ENCODE assay signal across 8 cellular contexts in genomic region chr1:224340711-224341384, GRCh38. TPM values are rescaled to one million over a fixed set of nuclear protein-coding genes. Genes with fewer than 3 reads are reported as not detected.
A peak's percentile ranks its signal among the peaks of the same experiment; 100 is the strongest.
DNase-seq lines count a peak whose midpoint lies in the region; ATAC-seq and TF ChIP-seq lines count a peak whose summit lies in the region.

No MANE protein-coding gene starts in this region.

- peaks cover 0 to 9% (median 4%) of the 10 kb centered on the region in 4 donors for H3K4me1 Mint-ChIP-seq in CD4-positive, CD25-positive, alpha-beta regulatory T cell
- peaks cover 5% of the 10 kb centered on the region for H3K4me1 Mint-ChIP-seq in MCF 10A (ENCODE audit: insufficient read depth, unreplicated experiment)

- intact Hi-C loops in MCF 10A (cut with micrococcal nuclease): no loop called here

- WGBS in liver: 9% methylated on average over 31 of the region's 31 CpGs

- H3K27me3 Mint-ChIP-seq in CD4-positive, CD25-positive, alpha-beta regulatory T cell: peaks cover 29% of the 10 kb centered on the region
- H3K27me3 Mint-ChIP-seq in MCF 10A (ENCODE audit: insufficient read depth, unreplicated experiment): no peaks in the 10 kb centered on the region

- no peak overlapping the region for H3K27ac Mint-ChIP-seq in CD4-positive, CD25-positive, alpha-beta regulatory T cell
- H3K27ac Mint-ChIP-seq in MCF 10A (ENCODE audit: low read depth, unreplicated experiment): no peak overlapping the region

- peaks cover 10 to 28% of the 10 kb centered on the region in 2 experiments for H3K9me3 ChIP-seq in CD4-positive, CD25-positive, alpha-beta regulatory T cell (ENCODE audit: control insufficient read depth in 2 of 2, low read length in 2 of 2)
- H3K9me3 ChIP-seq in liver (ENCODE audit: control insufficient read depth in 4 of 4, low read length in 3 of 4): peaks cover 4 to 16% (median 6%) of the 10 kb centered on the region in 4 donors

- H3K9ac ChIP-seq in liver (ENCODE audit: low read depth in 1 of 2, low read length in 2 of 2): no peak overlapping the region

- TF ChIP-seq CTCF in MCF 10A (IDR thresholded peaks at IDR 0.05; ENCODE audit: unreplicated experiment) (no peak), liver (IDR thresholded peaks at IDR 0.05; ENCODE audit: low read depth, low read length, missing input control) (no peak)

- H3K9me3 Mint-ChIP-seq in CD4-positive, CD25-positive, alpha-beta regulatory T cell: peaks cover 0 to 23% (median 4%) of the 10 kb centered on the region in 7 donors
- H3K9me3 Mint-ChIP-seq in MCF 10A (ENCODE audit: unreplicated experiment): peaks cover 20% of the 10 kb centered on the region

- H3K4me3 Mint-ChIP-seq in CD4-positive, CD25-positive, alpha-beta regulatory T cell: peak overlapping the region in 3 of 4 donors; percentile 47 to 81 (median 74)
- H3K4me3 Mint-ChIP-seq in MCF 10A (ENCODE audit: unreplicated experiment): peak overlapping the region; percentile 63

- CTCF ChIA-PET in MCF 10A (lab: Yijun Ruan, JAX): interaction anchor here (0.6 kb wide), 1 partner anchor 183 kb away, joined by 3 read pairs; no protein-coding TSS in a partner anchor

- peaks cover 4% of the 10 kb centered on the region for H3K27me3 ChIP-seq in CD4-positive, CD25-positive, alpha-beta regulatory T cell (ENCODE audit: control insufficient read depth, insufficient read depth, low read length)
- no peaks in the 10 kb centered on the region for H3K27me3 ChIP-seq in liver (ENCODE audit: control insufficient read depth in 4 of 4, insufficient read depth in 4 of 4, low read length in 3 of 4)

- POLR2A ChIA-PET in MCF 10A (lab: Yijun Ruan, JAX): interaction anchor here (0.6 kb wide), 1 partner anchor 12 kb away, joined by 3 read pairs; no protein-coding TSS in a partner anchor

- peak in 2 of 3 donors; percentile 28 to 54 for DNase-seq in CD4-positive, CD25-positive, alpha-beta regulatory T cell
- DNase-seq in RPMI7951 (ENCODE audit: low read depth): peak; percentile 23
- peak; percentile 18 for DNase-seq in MCF 10A (ENCODE audit: unreplicated experiment)
- DNase-seq in stimulated activated naive CD4-positive, alpha-beta T cell treated with Interleukin-2 at 50 U/mL for 16 hours (lab: John Stamatoyannopoulos, UW): peak; percentile 5
- DNase-seq in NCI-H510A (lab: John Stamatoyannopoulos, UW): no peak

- no peak overlapping the region for H3K27ac ChIP-seq in CD4-positive, CD25-positive, alpha-beta regulatory T cell (ENCODE audit: insufficient read depth, low read length, poor library complexity, severe bottlenecking)
- H3K27ac ChIP-seq in liver (ENCODE audit: low read depth in 1 of 2, low read length in 2 of 2): no peak overlapping the region

- ATAC-seq in CD4-positive, CD25-positive, alpha-beta regulatory T cell (ENCODE audit: low read depth in 2 of 2): peak; percentile 71 to 79
- ATAC-seq in GM21717 (IDR thresholded peaks at IDR 0.05; ENCODE audit: unreplicated experiment) (peak; percentile 66), HG03159 (IDR thresholded peaks at IDR 0.05; ENCODE audit: unreplicated experiment) (no peak)

- H3K4me3 ChIP-seq in CD4-positive, CD25-positive, alpha-beta regulatory T cell (ENCODE audit: low read depth, low read length): peak overlapping the region; percentile 26
- H3K4me3 ChIP-seq in liver (ENCODE audit: low read depth in 1 of 3, low read length in 3 of 3): peak overlapping the region in 2 of 3 donors; percentile 54 to 65

- no peak for TF ChIP-seq RAD21 in liver (IDR thresholded peaks at IDR 0.05)

- H3K36me3 Mint-ChIP-seq in CD4-positive, CD25-positive, alpha-beta regulatory T cell: peaks cover 4% of the 10 kb centered on the region
- H3K36me3 Mint-ChIP-seq in MCF 10A (ENCODE audit: insufficient read depth, unreplicated experiment): no peaks in the 10 kb centered on the region

- no peaks in the 10 kb centered on the region for H3K36me3 ChIP-seq in CD4-positive, CD25-positive, alpha-beta regulatory T cell (ENCODE audit: control insufficient read depth, insufficient read depth, low read length)
- no peaks in the 10 kb centered on the region for H3K36me3 ChIP-seq in liver (ENCODE audit: control insufficient read depth in 4 of 4, insufficient read depth in 3 of 4, low read depth in 1 of 4, low read length in 3 of 4)

- H3K4me1 ChIP-seq in CD4-positive, CD25-positive, alpha-beta regulatory T cell (ENCODE audit: control insufficient read depth, insufficient read depth, low read length, poor library complexity, severe bottlenecking): peaks cover 4% of the 10 kb centered on the region
- H3K4me1 ChIP-seq in liver (ENCODE audit: control insufficient read depth in 4 of 4, insufficient read depth in 4 of 4, low read length in 3 of 4): peaks cover 0 to 8% (median 5%) of the 10 kb centered on the region in 4 donors

- no TSS peak for BruUV-seq in MCF 10A (replicated peaks; lab: Mats Ljungman, UMichigan)

TF ChIP-seq in liver, 16 proteins besides CTCF, POLR2A, EP300 and RAD21:
- no peak for TF ChIP-seq GABPA (IDR thresholded peaks at IDR 0.05 in 1 of 2, conservative IDR thresholded peaks at IDR 0.05 in 1 of 2)

RNA-seq across cellular contexts. Expression of gene NVL, which starts 10.9 kb away (rescaled TPM):
- total RNA-seq in CD4-positive, CD25-positive, alpha-beta regulatory T cell: 40.2 TPM
- polyA plus RNA-seq in CD4-positive, CD25-positive, alpha-beta regulatory T cell: 10 to 100 TPM in 3 of 4 donors, 1 to 10 TPM in 1; 9.0 to 17.0 (median 14.3) TPM
- total RNA-seq in RPMI7951 (2014; rRNA removed; shearing (Covaris generic)): 17.8 and 23.2 TPM in 2 replicates
- 69.8 and 81.5 TPM in 2 replicates for total RNA-seq in MCF 10A (2022)
- 10 to 100 TPM; 13.7 to 14.0 TPM for total RNA-seq in liver
- 1 to 10 TPM; 5.3 to 8.3 TPM for polyA plus RNA-seq in liver

RNA-seq across cellular contexts. Expression of gene CNIH4, which starts 15.8 kb away (rescaled TPM):
- total RNA-seq in CD4-positive, CD25-positive, alpha-beta regulatory T cell: 20.5 TPM
- 10 to 100 TPM; 31.3 to 44.1 (median 40.6) TPM for polyA plus RNA-seq in CD4-positive, CD25-positive, alpha-beta regulatory T cell
- total RNA-seq in RPMI7951 (2014; rRNA removed; shearing (Covaris generic)): 97.3 and 115 TPM in 2 replicates
- total RNA-seq in MCF 10A (2022) (190 and 212 TPM in 2 replicates), liver (10 to 100 TPM; 11.9 to 22.2 TPM)
- 10 to 100 TPM; 36.1 to 40.2 TPM for polyA plus RNA-seq in liver
